ENCODE assay signal across 16 cellular contexts in the genomic region with DNA sequence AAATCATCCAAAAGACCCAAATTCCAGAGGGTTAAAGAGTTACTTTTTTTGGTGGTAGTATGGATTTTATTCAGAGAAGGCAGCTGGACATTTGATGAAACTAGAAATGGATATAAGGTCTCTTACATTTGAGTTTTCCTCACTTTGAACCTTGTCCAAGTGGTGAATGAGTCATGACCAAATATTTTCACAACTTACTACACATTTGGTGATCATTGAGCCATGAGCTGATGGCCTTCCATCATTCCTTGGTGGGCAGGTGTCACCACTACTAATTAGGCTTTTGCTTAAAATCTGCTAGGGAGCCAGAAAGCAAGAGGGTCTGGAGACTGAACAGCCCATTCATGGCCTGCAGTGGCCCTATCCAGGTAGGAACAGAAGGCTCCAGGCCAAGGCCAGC.
DNase-seq lines count a peak whose midpoint lies in the region; ATAC-seq and TF ChIP-seq lines count a peak whose summit lies in the region.
"Had no signal": no experiment of that assay in that cellular context is flagged by ENCODE, and none has a peak within 500 bp of the region (broad histone marks: within the 10 kb centered on the region; RNA-seq: fewer than 3 reads in every experiment).

No MANE protein-coding gene starts in this region.

- no peak overlapping the region for H2AFZ ChIP-seq in SK-N-SH (ENCODE audit: low read depth)

- TF ChIP-seq RAD21 in SK-N-SH (IDR thresholded peaks at IDR 0.05; ENCODE audit: low read length), result no peak

- DNase-seq in SK-N-SH (no peak), SHP77 (lab: John Stamatoyannopoulos, UW) (peak; percentile 58 to 62), fibroblast of pulmonary artery (ENCODE audit: low read depth) (peak; percentile 9), WERI-Rb-1 (no peak), A673 (ENCODE audit: low spot score) (no peak)
- no peak for DNase-seq in activated CD4-positive, alpha-beta T cell treated with anti-CD3 and anti-CD28 coated beads, Interleukin-2, amount 50 U/mL, for 1 hour
- DNase-seq: activated CD4-positive, alpha-beta memory T cell treated with anti-CD3 and anti-CD28 coated beads for 36 hours; amygdala; esophagus squamous epithelium; GF-D8; lower lobe of right lung; MM.1S; natural killer cell had no signal

- intact Hi-C loops in A673 (cut with micrococcal nuclease; ENCODE audit: unreplicated experiment), result no loop called here

- H3K79me2 ChIP-seq in SK-N-SH (ENCODE audit: insufficient read depth), result no peaks in the 10 kb centered on the region

- no peaks in the 10 kb centered on the region for H3K27me3 ChIP-seq in SK-N-SH (ENCODE audit: insufficient read depth)
- no peaks in the 10 kb centered on the region for H3K27me3 ChIP-seq in WERI-Rb-1 (ENCODE audit: insufficient read depth, low read depth, severe bottlenecking)
- no peaks in the 10 kb centered on the region for H3K27me3 ChIP-seq in A673 (replicated peaks; ENCODE audit: insufficient read depth, low read depth, low read length, poor library complexity)

- H3K9ac ChIP-seq in SK-N-SH, result no peak overlapping the region

- CTCF ChIA-PET in SK-N-SH (lab: Yijun Ruan, JAX), result no interaction called here
- CTCF ChIA-PET in A673 (lab: Charles Lee), result no interaction called here

- no peaks in the 10 kb centered on the region for H3K9me2 ChIP-seq in SK-N-SH

- H3F3A ChIP-seq in SK-N-SH (replicated peaks; ENCODE audit: insufficient read depth), result no peaks in the 10 kb centered on the region

- no peaks in the 10 kb centered on the region for H4K20me1 ChIP-seq in SK-N-SH (ENCODE audit: insufficient read depth)

- H3K4me2 ChIP-seq in SK-N-SH, result no peak overlapping the region
- H3K4me2 ChIP-seq: A549 had no signal

- H3K27ac ChIP-seq in SK-N-SH (ENCODE audit: low read depth in 2 of 2, low read length in 1 of 2) (no peak overlapping the region), WERI-Rb-1 (no peak overlapping the region), A673 (ENCODE audit: low read depth, low read length, poor library complexity, severe bottlenecking) (no peak overlapping the region)
- H3K27ac ChIP-seq: A549, esophagus squamous epithelium, lower lobe of right lung had no signal

- H3K36me3 ChIP-seq in SK-N-SH (replicated peaks in 1 of 2; ENCODE audit: control insufficient read depth in 1 of 2, insufficient read depth in 2 of 2, low read length in 1 of 2) (no peaks in the 10 kb centered on the region), WERI-Rb-1 (no peaks in the 10 kb centered on the region), A673 (ENCODE audit: insufficient read depth, low read length, poor library complexity, severe bottlenecking) (no peaks in the 10 kb centered on the region)
- H3K36me3 ChIP-seq: esophagus squamous epithelium, lower lobe of right lung had no signal

- BruUV-seq in A673 (replicated peaks; lab: Mats Ljungman, UMichigan), result no TSS peak

- H3K4me3 ChIP-seq in SK-N-SH (ENCODE audit: low read depth in 2 of 2, low read length in 1 of 2), result no peak overlapping the region
- H3K4me3 ChIP-seq in fibroblast of pulmonary artery (replicated peaks; ENCODE audit: low read depth, low read length), result no peak overlapping the region
- no peak overlapping the region for H3K4me3 ChIP-seq in WERI-Rb-1 (ENCODE audit: low read depth, low read length)
- H3K4me3 ChIP-seq in A673 (ENCODE audit: low read depth, low read length, poor library complexity, severe bottlenecking), result no peak overlapping the region
- H3K4me3 ChIP-seq: A549, esophagus squamous epithelium, lower lobe of right lung had no signal

- no peak for ATAC-seq in SK-N-SH treated with all-trans-retinoic acid at 6 μM for 48 hours
- no peak for ATAC-seq in GM19452 (IDR thresholded peaks at IDR 0.05; ENCODE audit: unreplicated experiment)
- ATAC-seq: A549, lower lobe of right lung, natural killer cell had no signal

- H3K4me1 ChIP-seq in SK-N-SH (ENCODE audit: control insufficient read depth in 1 of 2, insufficient read depth in 2 of 2, low read depth in 1 of 2, low read length in 1 of 2), result no peaks in the 10 kb centered on the region
- no peaks in the 10 kb centered on the region for H3K4me1 ChIP-seq in A673 (ENCODE audit: insufficient read depth, low read length, poor library complexity, severe bottlenecking)
- H3K4me1 ChIP-seq: A549, lower lobe of right lung had no signal

- POLR2A ChIA-PET in SK-N-SH (lab: Yijun Ruan, JAX), result no interaction called here
- POLR2A ChIA-PET in A673 (lab: Charles Lee; ENCODE audit: low non-redundant PET), result no interaction called here

- no peak for TF ChIP-seq EP300 in SK-N-SH (IDR thresholded peaks at IDR 0.05; ENCODE audit: borderline replicate concordance in 1 of 2, low read depth in 1 of 2, low read length in 1 of 2)

- TF ChIP-seq CTCF in SK-N-SH (IDR thresholded peaks at IDR 0.05), result no peak
- no peak for TF ChIP-seq CTCF in fibroblast of pulmonary artery (IDR thresholded peaks at IDR 0.05; ENCODE audit: low read length, missing control alignments)
- TF ChIP-seq CTCF in WERI-Rb-1 (IDR thresholded peaks at IDR 0.05; ENCODE audit: low read depth, low read length), result no peak
- no peak for TF ChIP-seq CTCF in A673 (conservative IDR thresholded peaks at IDR 0.05; ENCODE audit: low read depth, low read length)

- H3K9me3 ChIP-seq in SK-N-SH (no peaks in the 10 kb centered on the region), WERI-Rb-1 (ENCODE audit: severe bottlenecking) (no peaks in the 10 kb centered on the region), A673 (ENCODE audit: low read depth, low read length, poor library complexity, severe bottlenecking) (no peaks in the 10 kb centered on the region)
- H3K9me3 ChIP-seq: A549, esophagus squamous epithelium, lower lobe of right lung had no signal

TF ChIP-seq in SK-N-SH, 30 proteins besides CTCF, POLR2A, EP300 and RAD21 (continues in another document):
- TF ChIP-seq CHD2 (IDR thresholded peaks at IDR 0.05; ENCODE audit: low read length, partially characterized antibody) (no peak), NFIC (IDR thresholded peaks at IDR 0.05; ENCODE audit: borderline replicate concordance) (peak; percentile 27; the same call in 1 of the 2 replicates), FOXJ3 (CRISPR knock-in tag; IDR thresholded peaks at IDR 0.05) (no peak), NRF1 (IDR thresholded peaks at IDR 0.05; ENCODE audit: low read depth, low read length) (no peak), PBX3 (IDR thresholded peaks at IDR 0.05) (peak; percentile 41; the same call in 1 of the 2 replicates), FOSL2 (IDR thresholded peaks at IDR 0.05; ENCODE audit: borderline replicate concordance, low read depth) (peak; percentile 6; the same call in 1 of the 2 replicates)
- TF ChIP-seq, protein P1, sequence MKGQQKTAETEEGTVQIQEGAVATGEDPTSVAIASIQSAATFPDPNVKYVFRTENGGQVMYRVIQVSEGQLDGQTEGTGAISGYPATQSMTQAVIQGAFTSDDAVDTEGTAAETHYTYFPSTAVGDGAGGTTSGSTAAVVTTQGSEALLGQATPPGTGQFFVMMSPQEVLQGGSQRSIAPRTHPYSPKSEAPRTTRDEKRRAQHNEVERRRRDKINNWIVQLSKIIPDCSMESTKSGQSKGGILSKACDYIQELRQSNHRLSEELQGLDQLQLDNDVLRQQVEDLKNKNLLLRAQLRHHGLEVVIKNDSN (IDR thresholded peaks at IDR 0.05; ENCODE audit: borderline replicate concordance, low read depth), result no peak

TF ChIP-seq in SK-N-SH treated with all-trans-retinoic acid at 6 μM for 48 hours, 23 proteins besides CTCF, POLR2A, EP300 and RAD21 (continues in another document):
- TF ChIP-seq CSDC2 (CRISPR knock-in tag; IDR thresholded peaks at IDR 0.05) (no peak), SNAI2 (CRISPR knock-in tag; IDR thresholded peaks at IDR 0.05) (no peak), OSR1 (CRISPR knock-in tag; IDR thresholded peaks at IDR 0.05) (no peak), ESRRG (CRISPR knock-in tag; IDR thresholded peaks at IDR 0.05) (no peak), BACH2 (CRISPR knock-in tag; IDR thresholded peaks at IDR 0.05; ENCODE audit: borderline replicate concordance) (no peak), RARB (CRISPR knock-in tag; IDR thresholded peaks at IDR 0.05) (no peak), ZNF70 (CRISPR knock-in tag; IDR thresholded peaks at IDR 0.05) (no peak), GLIS3 (CRISPR knock-in tag; IDR thresholded peaks at IDR 0.05) (no peak), CREB5 (CRISPR knock-in tag; IDR thresholded peaks at IDR 0.05; ENCODE audit: low read depth) (no peak), ISL1 (CRISPR knock-in tag; IDR thresholded peaks at IDR 0.05) (no peak), ARNTL (CRISPR knock-in tag; IDR thresholded peaks at IDR 0.05; ENCODE audit: borderline replicate concordance, low read depth) (no peak), ZC3H10 (CRISPR knock-in tag; IDR thresholded peaks at IDR 0.05) (no peak)
- TF ChIP-seq, protein P2, sequence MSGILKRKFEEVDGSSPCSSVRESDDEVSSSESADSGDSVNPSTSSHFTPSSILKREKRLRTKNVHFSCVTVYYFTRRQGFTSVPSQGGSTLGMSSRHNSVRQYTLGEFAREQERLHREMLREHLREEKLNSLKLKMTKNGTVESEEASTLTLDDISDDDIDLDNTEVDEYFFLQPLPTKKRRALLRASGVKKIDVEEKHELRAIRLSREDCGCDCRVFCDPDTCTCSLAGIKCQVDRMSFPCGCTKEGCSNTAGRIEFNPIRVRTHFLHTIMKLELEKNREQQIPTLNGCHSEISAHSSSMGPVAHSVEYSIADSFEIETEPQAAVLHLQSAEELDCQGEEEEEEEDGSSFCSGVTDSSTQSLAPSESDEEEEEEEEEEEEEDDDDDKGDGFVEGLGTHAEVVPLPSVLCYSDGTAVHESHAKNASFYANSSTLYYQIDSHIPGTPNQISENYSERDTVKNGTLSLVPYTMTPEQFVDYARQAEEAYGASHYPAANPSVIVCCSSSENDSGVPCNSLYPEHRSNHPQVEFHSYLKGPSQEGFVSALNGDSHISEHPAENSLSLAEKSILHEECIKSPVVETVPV (CRISPR knock-in tag; IDR thresholded peaks at IDR 0.05), result no peak

Comparison
In these comparisons a context has a peak if more than half of its experiments do, and no peak if none do; other contexts are left out.
1. DNase-seq: peak in SHP77 (2 of 2) and fibroblast of pulmonary artery (single experiment); none in SK-N-SH (single experiment), WERI-Rb-1 (single experiment), activated CD4-positive, alpha-beta T cell treated with anti-CD3 and anti-CD28 coated beads, Interleukin-2, amount 50 U/mL, for 1 hour (single experiment) and A673 (single experiment).